29 cellular contexts compared by ENCODE assay signal in genomic region chr13:56902276-56902675, GRCh38.
"Had no signal": no experiment of that assay in that cellular context is flagged by ENCODE, and none has a peak within 500 bp of the region (broad histone marks: within the 10 kb centered on the region; RNA-seq: fewer than 3 reads in every experiment).

No MANE protein-coding gene starts in this region.

- H3K9me3 ChIP-seq: colonic mucosa, esophagus muscularis mucosa, esophagus squamous epithelium, gastrocnemius medialis had no signal

- H3K4me3 ChIP-seq: colonic mucosa, coronary artery, dorsolateral prefrontal cortex, esophagus muscularis mucosa, esophagus squamous epithelium, gastrocnemius medialis, gastroesophageal sphincter, heart left ventricle, heart right ventricle had no signal

- H3K9me3 Mint-ChIP-seq: dendritic cell treated with granulocyte-macrophage colony-stimulating factor and Interleukin-4, amounts not matched to agents 40 ng/mL and 50 ng/mL, for 4 days; effector memory CD8-positive, alpha-beta T cell had no signal

- H3K27ac Mint-ChIP-seq: dendritic cell treated with granulocyte-macrophage colony-stimulating factor and Interleukin-4, amounts not matched to agents 40 ng/mL and 50 ng/mL, for 4 days; effector memory CD8-positive, alpha-beta T cell; endodermal cell had no signal

- H3K4me1 Mint-ChIP-seq: endodermal cell had no signal

- H3K4me3 Mint-ChIP-seq: dendritic cell treated with granulocyte-macrophage colony-stimulating factor and Interleukin-4, amounts not matched to agents 40 ng/mL and 50 ng/mL, for 4 days; effector memory CD8-positive, alpha-beta T cell; endodermal cell had no signal

- H3K27me3 ChIP-seq: colonic mucosa, dorsolateral prefrontal cortex, esophagus muscularis mucosa, esophagus squamous epithelium, foreskin keratinocyte, gastrocnemius medialis, gastroesophageal sphincter, heart left ventricle, heart right ventricle had no signal

- H3K36me3 ChIP-seq: colonic mucosa, esophagus muscularis mucosa, esophagus squamous epithelium, gastrocnemius medialis, gastroesophageal sphincter, heart left ventricle, heart right ventricle had no signal

- FAIRE-seq: colon, endometrium, endothelial cell of umbilical vein, frontal cortex had no signal

- H3K27me3 Mint-ChIP-seq: dendritic cell treated with granulocyte-macrophage colony-stimulating factor and Interleukin-4, amounts not matched to agents 40 ng/mL and 50 ng/mL, for 4 days; effector memory CD8-positive, alpha-beta T cell had no signal

- ATAC-seq: effector memory CD8-positive, alpha-beta T cell; esophagus mucosa; foreskin keratinocyte; gastrocnemius medialis; gastroesophageal sphincter; heart left ventricle; heart right ventricle had no signal

- H3K27ac ChIP-seq: colonic mucosa, coronary artery, dorsolateral prefrontal cortex, epithelial cell of prostate, esophagus muscularis mucosa, esophagus squamous epithelium, foreskin keratinocyte, gastrocnemius medialis, gastroesophageal sphincter, heart left ventricle, heart right ventricle had no signal

- DNase-seq: colonic mucosa; cortex of kidney; dermis blood vessel endothelial cell; dorsolateral prefrontal cortex; effector CD4-positive, alpha-beta T cell; effector CD8-positive, alpha-beta T cell; effector memory CD4-positive, alpha-beta T cell; effector memory CD8-positive, alpha-beta T cell; endodermal cell; erythroblast; esophagus squamous epithelium; foreskin fibroblast; foreskin keratinocyte; foreskin melanocyte; gastrocnemius medialis; glutamatergic neuron; head of caudate nucleus; heart left ventricle; heart right ventricle had no signal

- H3K4me1 ChIP-seq: colonic mucosa, esophagus muscularis mucosa, foreskin keratinocyte, gastrocnemius medialis, gastroesophageal sphincter, heart left ventricle, heart right ventricle had no signal
